ENCODE assay signal across 28 cellular contexts in genomic region chr10:74541375-74541774, GRCh38.
"Had no signal": no experiment of that assay in that cellular context is flagged by ENCODE, and none has a peak within 500 bp of the region (broad histone marks: within the 10 kb centered on the region; RNA-seq: fewer than 3 reads in every experiment).

No MANE protein-coding gene starts in this region.

- H3K27ac ChIP-seq: brain microvascular endothelial cell, esophagus muscularis mucosa, foreskin keratinocyte, heart left ventricle, WERI-Rb-1 had no signal

- H3K36me3 ChIP-seq: brain microvascular endothelial cell, esophagus muscularis mucosa, gastrocnemius medialis, heart left ventricle, WERI-Rb-1 had no signal

- H3K4me3 ChIP-seq: esophagus muscularis mucosa, gastrocnemius medialis, heart left ventricle had no signal

- H3K27me3 ChIP-seq: brain microvascular endothelial cell, esophagus muscularis mucosa, foreskin keratinocyte, gastrocnemius medialis, heart left ventricle had no signal

- H3K9me3 ChIP-seq: esophagus muscularis mucosa, gastrocnemius medialis, heart left ventricle had no signal

- H3K4me1 ChIP-seq: heart left ventricle had no signal

- DNase-seq: activated B cell treated with CpG ODN at 0.5 μM for 24 hours; activated CD4-positive, alpha-beta memory T cell treated with anti-CD3 and anti-CD28 coated beads, Interleukin-2, amount 10 ng/mL, durations not matched to agents 7 days and 5 days; activated CD4-positive, alpha-beta T cell treated with anti-CD3 and anti-CD28 coated beads for 36 hours; activated CD4-positive, alpha-beta T cell treated with anti-CD3 and anti-CD28 coated beads, Interleukin-2, amount 10 ng/mL, durations not matched to agents 24 days and 14 days; activated CD4-positive, alpha-beta T cell treated with anti-CD3 and anti-CD28 coated beads, Interleukin-2, amount 50 U/mL, for 4 hours; activated CD8-positive, alpha-beta memory T cell treated with anti-CD3 and anti-CD28 coated beads, Interleukin-2, amount 50 U/mL, for 48 hours; activated gamma-delta T cell; activated naive CD4-positive, alpha-beta T cell; activated naive CD4-positive, alpha-beta T cell treated with anti-CD3 and anti-CD28 coated beads, Interleukin-2, amount 10 ng/mL, durations not matched to agents 7 days and 5 days; activated naive CD8-positive, alpha-beta T cell treated with anti-CD3 and anti-CD28 coated beads, Interleukin-2, amount 10 ng/mL, durations not matched to agents 7 days and 5 days; activated T-cell treated with anti-CD3 and anti-CD28 coated beads for 4 hours; activated T-cell treated with anti-CD3 and anti-CD28 coated beads, Interleukin-2, amount 50 U/mL, for 24 hours; activated T-cell treated with anti-CD3 and anti-CD28 coated beads, Interleukin-2, amount 50 U/mL, for 72 hours; caudate nucleus; cortex of kidney; effector CD4-positive, alpha-beta T cell; effector memory CD8-positive, alpha-beta T cell; erythroblast; glutamatergic neuron; heart left ventricle; T-helper 1 cell; T-helper 17 cell; T1000; WERI-Rb-1 had no signal
